ENCODE assay signal across 1 cellular context in the genomic region with DNA sequence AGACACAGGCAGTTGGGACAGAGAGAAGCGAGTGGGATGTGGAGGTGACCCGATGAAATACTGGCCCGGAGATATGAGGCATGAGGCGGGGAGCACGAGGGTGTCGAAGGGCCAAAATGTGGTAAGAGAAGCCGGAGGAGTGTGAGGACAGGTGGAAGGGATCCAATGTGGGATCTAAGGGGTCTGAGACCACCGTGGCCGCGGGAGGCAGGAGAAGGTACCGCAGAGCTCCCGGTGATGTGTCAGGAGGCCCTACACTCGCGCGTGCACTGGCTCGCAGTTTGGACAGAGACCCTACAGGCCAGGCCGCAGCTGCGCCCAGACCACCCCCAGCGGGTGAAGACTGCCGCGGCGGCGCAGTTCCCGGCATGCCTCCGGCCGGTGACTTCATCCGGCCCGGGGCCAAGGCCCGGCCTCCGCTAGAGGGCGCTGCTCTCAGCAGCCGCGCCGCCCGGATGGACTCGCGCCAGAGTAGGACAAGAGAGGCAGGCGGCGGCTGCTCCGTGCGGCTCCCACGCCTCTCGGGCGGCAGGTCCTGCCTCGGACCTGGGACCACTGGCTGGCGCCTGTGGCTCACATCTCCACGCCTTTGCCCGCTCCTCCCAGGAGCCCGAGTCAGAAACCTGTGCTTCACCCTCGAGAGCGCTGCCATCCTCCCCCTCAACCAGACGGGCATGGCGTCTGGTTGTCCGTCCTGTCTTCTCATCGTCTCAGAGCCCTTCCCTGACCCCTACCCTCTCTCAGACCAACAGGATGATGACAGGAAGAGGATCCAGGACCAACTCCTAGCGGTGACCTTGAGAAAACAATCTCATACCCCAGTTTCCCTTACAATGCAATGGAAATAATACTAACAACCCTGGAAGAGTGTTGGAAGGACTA.
TF ChIP-seq lines count a peak whose summit lies in the region.

No MANE protein-coding gene starts in this region.

TF ChIP-seq in HepG2, 621 proteins besides CTCF, POLR2A, EP300 and RAD21 (continues in another document):
- TF ChIP-seq ZBTB38 (CRISPR knock-in tag; IDR thresholded peaks at IDR 0.05) = peak; percentile 91; the same call in 1 of the 2 replicates
- TF ChIP-seq, protein P1, sequence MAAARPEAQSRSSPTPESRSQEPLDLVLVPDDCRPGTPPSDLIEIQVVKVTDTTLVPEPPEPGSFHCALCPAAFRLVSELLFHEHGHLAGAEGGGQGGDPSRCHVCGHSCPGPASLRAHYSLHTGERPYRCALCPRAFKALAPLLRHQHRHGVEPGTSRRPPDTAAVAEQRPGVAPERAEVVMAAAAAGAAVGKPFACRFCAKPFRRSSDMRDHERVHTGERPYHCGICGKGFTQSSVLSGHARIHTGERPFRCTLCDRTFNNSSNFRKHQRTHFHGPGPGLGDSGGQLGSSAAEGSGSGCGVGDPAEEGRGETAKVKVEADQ (CRISPR knock-in tag; IDR thresholded peaks at IDR 0.05; ENCODE audit: borderline replicate concordance) = peak; percentile 83
- TF ChIP-seq CHCHD3 (CRISPR knock-in tag; IDR thresholded peaks at IDR 0.05) = peak; percentile 76; the same call in 1 of the 2 replicates
- peak; percentile 62; the same call in 1 of the 2 replicates for TF ChIP-seq ZIK1 (CRISPR knock-in tag; IDR thresholded peaks at IDR 0.05; ENCODE audit: borderline replicate concordance, low read depth)
- no peak for TF ChIP-seq ZNF512 (CRISPR knock-in tag; IDR thresholded peaks at IDR 0.05)
- no peak for TF ChIP-seq GTF3A (CRISPR knock-in tag; conservative IDR thresholded peaks at IDR 0.05)
- peak; percentile 50; the same call in 1 of the 2 replicates for TF ChIP-seq ZSCAN29 (CRISPR knock-in tag; conservative IDR thresholded peaks at IDR 0.05)
- TF ChIP-seq HOXA3 (CRISPR knock-in tag; IDR thresholded peaks at IDR 0.05) = peak; percentile 80
- TF ChIP-seq STAT6 (CRISPR knock-in tag; IDR thresholded peaks at IDR 0.05; ENCODE audit: borderline replicate concordance) = no peak; the same call in 1 of the 2 replicates
- peak; percentile 88 for TF ChIP-seq ZNF772 (CRISPR knock-in tag; IDR thresholded peaks at IDR 0.05)
- peak; percentile 60; the same call in 1 of the 2 replicates for TF ChIP-seq ZNF333 (CRISPR knock-in tag; IDR thresholded peaks at IDR 0.05; ENCODE audit: borderline replicate concordance)
- no peak for TF ChIP-seq NFYC (CRISPR knock-in tag; IDR thresholded peaks at IDR 0.05)
- TF ChIP-seq, protein P2, sequence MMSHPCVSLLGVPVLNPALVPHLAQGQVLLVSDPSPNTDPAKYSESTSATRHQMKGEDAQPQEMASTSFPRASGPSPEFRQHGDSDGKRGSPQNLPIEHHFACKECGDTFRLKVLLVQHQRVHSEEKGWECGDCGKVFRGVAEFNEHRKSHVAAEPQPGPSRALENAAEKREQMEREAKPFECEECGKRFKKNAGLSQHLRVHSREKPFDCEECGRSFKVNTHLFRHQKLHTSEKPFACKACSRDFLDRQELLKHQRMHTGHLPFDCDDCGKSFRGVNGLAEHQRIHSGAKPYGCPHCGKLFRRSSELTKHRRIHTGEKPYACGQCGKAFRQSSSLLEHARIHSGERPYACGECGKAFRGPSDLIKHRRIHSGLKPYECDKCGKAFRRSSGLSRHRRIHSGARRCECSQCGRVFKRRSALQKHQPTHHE (CRISPR knock-in tag; IDR thresholded peaks at IDR 0.05; ENCODE audit: borderline replicate concordance) = no peak; the same call in 1 of the 2 replicates
- peak; percentile 82; the same call in 1 of the 2 replicates for TF ChIP-seq ZNF558 (CRISPR knock-in tag; IDR thresholded peaks at IDR 0.05; ENCODE audit: borderline replicate concordance)
- peak; percentile 95 for TF ChIP-seq FOXC1 (CRISPR knock-in tag; IDR thresholded peaks at IDR 0.05; ENCODE audit: borderline replicate concordance)
- peak; percentile 70 for TF ChIP-seq ZNF614 (CRISPR knock-in tag; IDR thresholded peaks at IDR 0.05; ENCODE audit: borderline replicate concordance)
- no peak; the same call in 1 of the 2 replicates for TF ChIP-seq HMG20A (CRISPR knock-in tag; IDR thresholded peaks at IDR 0.05; ENCODE audit: borderline replicate concordance)
- TF ChIP-seq BATF2 (CRISPR knock-in tag; IDR thresholded peaks at IDR 0.05) = no peak
- TF ChIP-seq PAXIP1 (CRISPR knock-in tag; conservative IDR thresholded peaks at IDR 0.05) = peak; percentile 55
- TF ChIP-seq NFE2L2 (IDR thresholded peaks at IDR 0.05; ENCODE audit: low read length) = no peak
- TF ChIP-seq ZNF678 (CRISPR knock-in tag; IDR thresholded peaks at IDR 0.05) = peak; percentile 78
- TF ChIP-seq, protein P3, sequence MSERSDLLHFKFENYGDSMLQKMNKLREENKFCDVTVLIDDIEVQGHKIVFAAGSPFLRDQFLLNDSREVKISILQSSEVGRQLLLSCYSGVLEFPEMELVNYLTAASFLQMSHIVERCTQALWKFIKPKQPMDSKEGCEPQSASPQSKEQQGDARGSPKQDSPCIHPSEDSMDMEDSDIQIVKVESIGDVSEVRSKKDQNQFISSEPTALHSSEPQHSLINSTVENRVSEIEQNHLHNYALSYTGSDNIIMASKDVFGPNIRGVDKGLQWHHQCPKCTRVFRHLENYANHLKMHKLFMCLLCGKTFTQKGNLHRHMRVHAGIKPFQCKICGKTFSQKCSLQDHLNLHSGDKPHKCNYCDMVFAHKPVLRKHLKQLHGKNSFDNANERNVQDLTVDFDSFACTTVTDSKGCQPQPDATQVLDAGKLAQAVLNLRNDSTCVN (CRISPR knock-in tag; IDR thresholded peaks at IDR 0.05; ENCODE audit: borderline replicate concordance) = no peak; the same call in 1 of the 2 replicates
- TF ChIP-seq NR1H2 (CRISPR knock-in tag; IDR thresholded peaks at IDR 0.05; ENCODE audit: borderline replicate concordance, low read depth) = no peak
- TF ChIP-seq PBX3 (CRISPR knock-in tag; IDR thresholded peaks at IDR 0.05; ENCODE audit: borderline replicate concordance) = no peak
- 0 out of 2 replicates have a peak, but pooled peaks have one; percentile 35 for TF ChIP-seq ZNF552 (CRISPR knock-in tag; IDR thresholded peaks at IDR 0.05; ENCODE audit: borderline replicate concordance)
- TF ChIP-seq, protein P4, sequence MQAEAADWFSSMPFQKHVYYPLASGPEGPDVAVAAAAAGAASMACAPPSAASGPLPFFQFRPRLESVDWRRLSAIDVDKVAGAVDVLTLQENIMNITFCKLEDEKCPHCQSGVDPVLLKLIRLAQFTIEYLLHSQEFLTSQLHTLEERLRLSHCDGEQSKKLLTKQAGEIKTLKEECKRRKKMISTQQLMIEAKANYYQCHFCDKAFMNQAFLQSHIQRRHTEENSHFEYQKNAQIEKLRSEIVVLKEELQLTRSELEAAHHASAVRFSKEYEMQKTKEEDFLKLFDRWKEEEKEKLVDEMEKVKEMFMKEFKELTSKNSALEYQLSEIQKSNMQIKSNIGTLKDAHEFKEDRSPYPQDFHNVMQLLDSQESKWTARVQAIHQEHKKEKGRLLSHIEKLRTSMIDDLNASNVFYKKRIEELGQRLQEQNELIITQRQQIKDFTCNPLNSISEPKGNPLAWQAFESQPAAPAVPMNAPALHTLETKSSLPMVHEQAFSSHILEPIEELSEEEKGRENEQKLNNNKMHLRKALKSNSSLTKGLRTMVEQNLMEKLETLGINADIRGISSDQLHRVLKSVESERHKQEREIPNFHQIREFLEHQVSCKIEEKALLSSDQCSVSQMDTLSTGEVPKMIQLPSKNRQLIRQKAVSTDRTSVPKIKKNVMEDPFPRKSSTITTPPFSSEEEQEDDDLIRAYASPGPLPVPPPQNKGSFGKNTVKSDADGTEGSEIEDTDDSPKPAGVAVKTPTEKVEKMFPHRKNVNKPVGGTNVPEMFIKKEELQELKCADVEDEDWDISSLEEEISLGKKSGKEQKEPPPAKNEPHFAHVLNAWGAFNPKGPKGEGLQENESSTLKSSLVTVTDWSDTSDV (CRISPR knock-in tag; IDR thresholded peaks at IDR 0.05) = peak; percentile 45; the same call in 1 of the 2 replicates
- no peak; the same call in 1 of the 2 replicates for TF ChIP-seq CC2D1A (CRISPR knock-in tag; IDR thresholded peaks at IDR 0.05)
- peak; percentile 55 for TF ChIP-seq HNRNPK (IDR thresholded peaks at IDR 0.05; ENCODE audit: low read depth, low read length, poor library complexity, severe bottlenecking)
- no peak for TF ChIP-seq ZNF503 (CRISPR knock-in tag; IDR thresholded peaks at IDR 0.05)
- TF ChIP-seq ZNF121 (CRISPR knock-in tag; IDR thresholded peaks at IDR 0.05) = peak; percentile 69
- TF ChIP-seq ZNF816 (CRISPR knock-in tag; IDR thresholded peaks at IDR 0.05; ENCODE audit: borderline replicate concordance) = peak; percentile 65; the same call in 1 of the 2 replicates
- TF ChIP-seq ZNF253 (CRISPR knock-in tag; IDR thresholded peaks at IDR 0.05; ENCODE audit: borderline replicate concordance) = peak; percentile 20; the same call in 1 of the 2 replicates
- TF ChIP-seq CREM (IDR thresholded peaks at IDR 0.05) = no peak
- no peak for TF ChIP-seq CREM (CRISPR knock-in tag; IDR thresholded peaks at IDR 0.05)
